In genomic region chr2:83742117-83742782, GRCh38 we compare ENCODE assay signal across 14 cellular contexts.
DNase-seq lines count a peak whose midpoint lies in the region; ATAC-seq and TF ChIP-seq lines count a peak whose summit lies in the region.
"Had no signal": no experiment of that assay in that cellular context is flagged by ENCODE, and none has a peak within 500 bp of the region (broad histone marks: within the 10 kb centered on the region; RNA-seq: fewer than 3 reads in every experiment).

No MANE protein-coding gene starts in this region.

- no peaks in the 10 kb centered on the region for H3K36me3 Mint-ChIP-seq in brain
- H3K36me3 Mint-ChIP-seq in natural killer cell, result no peaks in the 10 kb centered on the region
- H3K36me3 Mint-ChIP-seq: activated naive CD4-positive, alpha-beta T cell treated with anti-CD3 and anti-CD28 coated beads, Interleukin-2, amount 50 U/mL, for 24 hours had no signal

- peak overlapping the region in 4 of 5 experiments; percentile 0 to 46 (median 40) for H3K27ac Mint-ChIP-seq in brain
- H3K27ac Mint-ChIP-seq in natural killer cell, result no peak overlapping the region
- H3K27ac Mint-ChIP-seq: activated naive CD4-positive, alpha-beta T cell treated with anti-CD3 and anti-CD28 coated beads, Interleukin-2, amount 50 U/mL, for 24 hours; HFFc6 had no signal

- in situ Hi-C loops in ACHN (cut with HindIII; ENCODE audit: low pct_ligation_motif_present, low pct_unique_long_range_greater_than_20kb, low sequenced_read_pairs), result no loop called here

- 31 to 39% methylated on average over 2 of the region's 2 CpGs for WGBS in heart right ventricle, 2 donors

- H3K27me3 ChIP-seq in heart right ventricle, result no peaks in the 10 kb centered on the region
- H3K27me3 ChIP-seq: esophagus squamous epithelium, ovary had no signal

- H3K27me3 Mint-ChIP-seq in brain, result no peaks in the 10 kb centered on the region
- H3K27me3 Mint-ChIP-seq in natural killer cell (ENCODE audit: low read depth in 2 of 2), result no peaks in the 10 kb centered on the region
- H3K27me3 Mint-ChIP-seq: activated naive CD4-positive, alpha-beta T cell treated with anti-CD3 and anti-CD28 coated beads, Interleukin-2, amount 50 U/mL, for 24 hours had no signal

- H3K4me3 Mint-ChIP-seq in brain, result peak overlapping the region in 1 of 5 experiments; percentile 12
- no peak overlapping the region for H3K4me3 Mint-ChIP-seq in natural killer cell
- H3K4me3 Mint-ChIP-seq: activated naive CD4-positive, alpha-beta T cell treated with anti-CD3 and anti-CD28 coated beads, Interleukin-2, amount 50 U/mL, for 24 hours; HFFc6 had no signal

- H3K4me1 Mint-ChIP-seq in brain, result peaks cover 12% of the 10 kb centered on the region
- no peaks in the 10 kb centered on the region for H3K4me1 Mint-ChIP-seq in natural killer cell
- H3K4me1 Mint-ChIP-seq: activated naive CD4-positive, alpha-beta T cell treated with anti-CD3 and anti-CD28 coated beads, Interleukin-2, amount 50 U/mL, for 24 hours had no signal

- H3K9me3 Mint-ChIP-seq in brain, result peaks cover 9 to 45% (median 21%) of the 10 kb centered on the region in 5 experiments
- peaks cover 10 to 16% of the 10 kb centered on the region in 2 donors for H3K9me3 Mint-ChIP-seq in natural killer cell

- no peak overlapping the region for H3K4me3 ChIP-seq in AG10803 (ENCODE audit: low read length)
- H3K4me3 ChIP-seq in heart right ventricle, result no peak overlapping the region
- H3K4me3 ChIP-seq: esophagus squamous epithelium, ovary had no signal

- H3K36me3 ChIP-seq in heart right ventricle, result no peaks in the 10 kb centered on the region
- H3K36me3 ChIP-seq: esophagus squamous epithelium, ovary had no signal

- ATAC-seq in heart right ventricle, result peak in 6 of 8 donors; percentile 28 to 79 (median 52)
- no peak for ATAC-seq in natural killer cell
- no peak for ATAC-seq in HG02610 (IDR thresholded peaks at IDR 0.05; ENCODE audit: unreplicated experiment)

- DNase-seq in AG10803 (ENCODE audit: low read depth), result peak; percentile 70
- DNase-seq in NCI-H1105 (lab: John Stamatoyannopoulos, UW), result peak; percentile 27
- peak; percentile 23 to 37 for DNase-seq in heart right ventricle
- DNase-seq in ACHN, result no peak
- no peak for DNase-seq in natural killer cell
- no peak for DNase-seq in nucleus accumbens (lab: John Stamatoyannopoulos, UW)
- DNase-seq: esophagus squamous epithelium; HFFc6; NCI-H524 treated with DMSO at 0.1 percent for 48 hours; ovary; stimulated activated CD8-positive, alpha-beta memory T cell treated with anti-CD3 and anti-CD28 coated beads, Interleukin-4, amount 100 ng/mL, for 48 hours had no signal

- intact Hi-C loops in heart right ventricle (cut with DNase I) (no loop called here), natural killer cell (cut with micrococcal nuclease) (no loop called here)

- peaks cover 0 to 10% (median 0%) of the 10 kb centered on the region in 9 donors for H3K4me1 ChIP-seq in heart right ventricle
- H3K4me1 ChIP-seq: esophagus squamous epithelium had no signal

- no peak overlapping the region for H3K27ac ChIP-seq in heart right ventricle
- H3K27ac ChIP-seq: esophagus squamous epithelium, ovary had no signal

- no peak for TF ChIP-seq CTCF in AG10803 (conservative IDR thresholded peaks at IDR 0.05; ENCODE audit: low read length)
- TF ChIP-seq CTCF in brain (conservative IDR thresholded peaks at IDR 0.05), result no peak
- TF ChIP-seq CTCF in heart right ventricle (IDR thresholded peaks at IDR 0.05), result no peak
- TF ChIP-seq CTCF in natural killer cell (IDR thresholded peaks at IDR 0.05), result no peak

- H3K9me3 ChIP-seq in heart right ventricle, result peaks cover 0 to 39% (median 0%) of the 10 kb centered on the region in 11 donors
- H3K9me3 ChIP-seq: esophagus squamous epithelium, ovary had no signal

Comparison
In these comparisons a context has a peak if more than half of its experiments do, and no peak if none do; other contexts are left out.
1. DNase-seq: peak in AG10803 (single experiment), NCI-H1105 (single experiment) and heart right ventricle (2 of 2); none in ACHN (single experiment), natural killer cell (single experiment) and nucleus accumbens (0 of 56).
2. H3K27ac Mint-ChIP-seq: peak in brain (4 of 5); none in natural killer cell (0 of 2).
3. ATAC-seq: peak in heart right ventricle (6 of 8); none in natural killer cell (0 of 3) and HG02610 (single experiment).